Comparison of ENCODE assay signal across 39 cellular contexts in genomic region chr13:21534760-21535159, GRCh38.
"Had no signal": no experiment of that assay in that cellular context is flagged by ENCODE, and none has a peak within 500 bp of the region (broad histone marks: within the 10 kb centered on the region; RNA-seq: fewer than 3 reads in every experiment).

No MANE protein-coding gene starts in this region.

- H3K36me3 ChIP-seq: cardiac muscle cell, WERI-Rb-1 had no signal

- H3K27ac ChIP-seq: ascending aorta, WERI-Rb-1 had no signal

- FAIRE-seq: bronchial epithelial cell, TTC549 had no signal

- DNase-seq: activated CD4-positive, alpha-beta memory T cell treated with anti-CD3 and anti-CD28 coated beads, Interleukin-2, amount 10 ng/mL, durations not matched to agents 7 days and 5 days; activated CD4-positive, alpha-beta T cell treated with anti-CD3 and anti-CD28 coated beads for 1 hour; activated CD4-positive, alpha-beta T cell treated with anti-CD3 and anti-CD28 coated beads for 36 hours; activated CD4-positive, alpha-beta T cell treated with anti-CD3 and anti-CD28 coated beads for 48 hours; activated CD4-positive, alpha-beta T cell treated with anti-CD3 and anti-CD28 coated beads, Interleukin-2, amount 10 ng/mL, durations not matched to agents 7 days and 5 days; activated CD4-positive, alpha-beta T cell treated with anti-CD3 and anti-CD28 coated beads, Interleukin-2, amount 50 U/mL, for 48 hours; activated CD4-positive, CD25-positive, alpha-beta regulatory T cell; activated CD8-positive, alpha-beta memory T cell treated with anti-CD3 and anti-CD28 coated beads for 24 hours; activated CD8-positive, alpha-beta memory T cell treated with anti-CD3 and anti-CD28 coated beads, Interleukin-2, amount 10 ng/mL, durations not matched to agents 7 days and 5 days; activated CD8-positive, alpha-beta memory T cell treated with anti-CD3 and anti-CD28 coated beads, Interleukin-2, amount 50 U/mL, for 48 hours; activated CD8-positive, alpha-beta T cell treated with anti-CD3 and anti-CD28 coated beads, Interleukin-2, amount 10 ng/mL, durations not matched to agents 7 days and 5 days; activated effector memory CD4-positive, alpha-beta T cell treated with Interleukin-2 at 50 U/mL for 16 hours; activated gamma-delta T cell; activated naive CD4-positive, alpha-beta T cell treated with anti-CD3 and anti-CD28 coated beads, Interleukin-2, amount 10 ng/mL, durations not matched to agents 7 days and 5 days; activated naive CD4-positive, alpha-beta T cell treated with Interleukin-2 at 50 U/mL for 16 hours; activated naive CD8-positive, alpha-beta T cell treated with anti-CD3 and anti-CD28 coated beads, Interleukin-2, amount 10 ng/mL, durations not matched to agents 7 days and 5 days; activated naive CD8-positive, alpha-beta T cell treated with anti-CD3 and anti-CD28 coated beads, Interleukin-2, amount 50 U/mL, for 24 hours; activated T-cell treated with anti-CD3 and anti-CD28 coated beads, Interleukin-2, amount 50 U/mL, for 24 hours; amygdala; anterior cingulate cortex; caudate nucleus; cerebellar nuclear complex; T-helper 1 cell; T-helper 2 cell; T-helper 9 cell; WERI-Rb-1 had no signal

- H3K4me3 Mint-ChIP-seq: activated CD4-positive, alpha-beta memory T cell treated with anti-CD3 and anti-CD28 coated beads, Interleukin-2, amount 10 ng/mL, durations not matched to agents 7 days and 5 days; activated CD4-positive, alpha-beta T cell treated with anti-CD3 and anti-CD28 coated beads for 36 hours; activated CD4-positive, alpha-beta T cell treated with anti-CD3 and anti-CD28 coated beads, Interleukin-2, amount 10 ng/mL, durations not matched to agents 7 days and 5 days; activated CD8-positive, alpha-beta memory T cell treated with anti-CD3 and anti-CD28 coated beads, Interleukin-2, amount 10 ng/mL, durations not matched to agents 7 days and 5 days; activated CD8-positive, alpha-beta T cell treated with anti-CD3 and anti-CD28 coated beads, Interleukin-2, amount 10 ng/mL, durations not matched to agents 7 days and 5 days; activated naive CD4-positive, alpha-beta T cell treated with anti-CD3 and anti-CD28 coated beads, Interleukin-2, amount 10 ng/mL, durations not matched to agents 7 days and 5 days; activated naive CD4-positive, alpha-beta T cell treated with anti-CD3 and anti-CD28 coated beads, Interleukin-2, amount 50 U/mL, for 24 hours; activated naive CD8-positive, alpha-beta T cell; activated naive CD8-positive, alpha-beta T cell treated with anti-CD3 and anti-CD28 coated beads, Interleukin-2, amount 10 ng/mL, durations not matched to agents 7 days and 5 days; activated naive CD8-positive, alpha-beta T cell treated with anti-CD3 and anti-CD28 coated beads, Interleukin-2, amount 50 U/mL, for 24 hours; activated T-cell treated with anti-CD3 and anti-CD28 coated beads, Interleukin-2, amount 50 U/mL, for 24 hours; brain; central memory CD8-positive, alpha-beta T cell; T-helper 1 cell treated with Interleukin-12 subunit alpha and Interleukin-12 subunit beta and Interleukin-4 antibody, amounts not matched to agents 30 μg/mL and 1 μg/mL, for 36 hours; T-helper 2 cell treated with Interferon-gamma antibody and Interleukin-4, amounts not matched to agents 5 μg/mL and 100 μg/mL, for 36 hours; WTC11 had no signal

- H3K4me1 Mint-ChIP-seq: activated CD4-positive, alpha-beta T cell treated with anti-CD3 and anti-CD28 coated beads, Interleukin-2, amount 10 ng/mL, durations not matched to agents 7 days and 5 days; activated naive CD4-positive, alpha-beta T cell treated with anti-CD3 and anti-CD28 coated beads, Interleukin-2, amount 10 ng/mL, durations not matched to agents 7 days and 5 days; brain; WTC11 had no signal

- H3K27me3 Mint-ChIP-seq: activated CD4-positive, alpha-beta memory T cell treated with anti-CD3 and anti-CD28 coated beads, Interleukin-2, amount 10 ng/mL, durations not matched to agents 7 days and 5 days; activated CD4-positive, alpha-beta T cell treated with anti-CD3 and anti-CD28 coated beads for 36 hours; activated CD4-positive, alpha-beta T cell treated with anti-CD3 and anti-CD28 coated beads, Interleukin-2, amount 10 ng/mL, durations not matched to agents 7 days and 5 days; activated CD8-positive, alpha-beta memory T cell treated with anti-CD3 and anti-CD28 coated beads, Interleukin-2, amount 10 ng/mL, durations not matched to agents 7 days and 5 days; activated naive CD4-positive, alpha-beta T cell treated with anti-CD3 and anti-CD28 coated beads, Interleukin-2, amount 10 ng/mL, durations not matched to agents 7 days and 5 days; activated naive CD4-positive, alpha-beta T cell treated with anti-CD3 and anti-CD28 coated beads, Interleukin-2, amount 50 U/mL, for 24 hours; activated naive CD8-positive, alpha-beta T cell; activated naive CD8-positive, alpha-beta T cell treated with anti-CD3 and anti-CD28 coated beads, Interleukin-2, amount 10 ng/mL, durations not matched to agents 7 days and 5 days; activated naive CD8-positive, alpha-beta T cell treated with anti-CD3 and anti-CD28 coated beads, Interleukin-2, amount 50 U/mL, for 24 hours; activated T-cell treated with anti-CD3 and anti-CD28 coated beads, Interleukin-2, amount 50 U/mL, for 24 hours; brain; central memory CD8-positive, alpha-beta T cell had no signal

- H3K4me3 ChIP-seq: ascending aorta, cardiac muscle cell had no signal

- H3K9me3 ChIP-seq: ascending aorta had no signal

- H3K9me3 Mint-ChIP-seq: activated CD4-positive, alpha-beta memory T cell treated with anti-CD3 and anti-CD28 coated beads, Interleukin-2, amount 10 ng/mL, durations not matched to agents 7 days and 5 days; activated CD4-positive, alpha-beta T cell treated with anti-CD3 and anti-CD28 coated beads, Interleukin-2, amount 10 ng/mL, durations not matched to agents 7 days and 5 days; activated naive CD4-positive, alpha-beta T cell treated with anti-CD3 and anti-CD28 coated beads, Interleukin-2, amount 10 ng/mL, durations not matched to agents 7 days and 5 days; activated naive CD4-positive, alpha-beta T cell treated with anti-CD3 and anti-CD28 coated beads, Interleukin-2, amount 50 U/mL, for 24 hours; activated naive CD8-positive, alpha-beta T cell treated with anti-CD3 and anti-CD28 coated beads, Interleukin-2, amount 10 ng/mL, durations not matched to agents 7 days and 5 days; activated naive CD8-positive, alpha-beta T cell treated with anti-CD3 and anti-CD28 coated beads, Interleukin-2, amount 50 U/mL, for 24 hours; activated T-cell treated with anti-CD3 and anti-CD28 coated beads, Interleukin-2, amount 50 U/mL, for 24 hours; activated T-helper 2 cell treated with anti-CD3 and anti-CD28 coated beads, Interferon-gamma antibody, Interleukin-2, Interleukin-4, amounts not matched to agents 10 μg/mL and 5 μg/mL and 100 μg/mL, durations not matched to agents 14 hours and 24 hours and 36 hours; brain; central memory CD8-positive, alpha-beta T cell; T-helper 1 cell treated with Interleukin-12 subunit alpha and Interleukin-12 subunit beta and Interleukin-4 antibody, amounts not matched to agents 30 μg/mL and 1 μg/mL, for 36 hours; T-helper 2 cell treated with Interferon-gamma antibody and Interleukin-4, amounts not matched to agents 5 μg/mL and 100 μg/mL, for 36 hours; WTC11 had no signal

- H3K4me1 ChIP-seq: ascending aorta had no signal

- H3K27me3 ChIP-seq: ascending aorta, cardiac muscle cell had no signal

- H3K27ac Mint-ChIP-seq: activated CD4-positive, alpha-beta memory T cell treated with anti-CD3 and anti-CD28 coated beads, Interleukin-2, amount 10 ng/mL, durations not matched to agents 7 days and 5 days; activated CD4-positive, alpha-beta T cell treated with anti-CD3 and anti-CD28 coated beads for 36 hours; activated CD4-positive, alpha-beta T cell treated with anti-CD3 and anti-CD28 coated beads, Interleukin-2, amount 10 ng/mL, durations not matched to agents 7 days and 5 days; activated CD8-positive, alpha-beta memory T cell treated with anti-CD3 and anti-CD28 coated beads, Interleukin-2, amount 10 ng/mL, durations not matched to agents 7 days and 5 days; activated CD8-positive, alpha-beta T cell treated with anti-CD3 and anti-CD28 coated beads, Interleukin-2, amount 10 ng/mL, durations not matched to agents 7 days and 5 days; activated naive CD4-positive, alpha-beta T cell treated with anti-CD3 and anti-CD28 coated beads, Interleukin-2, amount 10 ng/mL, durations not matched to agents 7 days and 5 days; activated naive CD4-positive, alpha-beta T cell treated with anti-CD3 and anti-CD28 coated beads, Interleukin-2, amount 50 U/mL, for 24 hours; activated naive CD8-positive, alpha-beta T cell; activated naive CD8-positive, alpha-beta T cell treated with anti-CD3 and anti-CD28 coated beads, Interleukin-2, amount 10 ng/mL, durations not matched to agents 7 days and 5 days; activated naive CD8-positive, alpha-beta T cell treated with anti-CD3 and anti-CD28 coated beads, Interleukin-2, amount 50 U/mL, for 24 hours; activated T-cell treated with anti-CD3 and anti-CD28 coated beads, Interleukin-2, amount 50 U/mL, for 24 hours; activated T-helper 2 cell treated with anti-CD3 and anti-CD28 coated beads, Interferon-gamma antibody, Interleukin-2, Interleukin-4, amounts not matched to agents 10 μg/mL and 5 μg/mL and 100 μg/mL, durations not matched to agents 14 hours and 24 hours and 36 hours; brain; T-helper 1 cell treated with Interleukin-12 subunit alpha and Interleukin-12 subunit beta and Interleukin-4 antibody, amounts not matched to agents 30 μg/mL and 1 μg/mL, for 36 hours; T-helper 2 cell treated with Interferon-gamma antibody and Interleukin-4, amounts not matched to agents 5 μg/mL and 100 μg/mL, for 36 hours; WTC11 had no signal

- ATAC-seq: activated CD4-positive, alpha-beta T cell treated with anti-CD3 and anti-CD28 coated beads for 36 hours; activated CD4-positive, CD25-positive, alpha-beta regulatory T cell treated with anti-CD3 and anti-CD28 coated beads, Interleukin-2, amount 50 U/mL, for 24 hours; activated CD8-positive, alpha-beta memory T cell treated with anti-CD3 and anti-CD28 coated beads, Interleukin-2, amount 10 ng/mL, durations not matched to agents 7 days and 5 days; activated CD8-positive, alpha-beta T cell treated with anti-CD3 and anti-CD28 coated beads, Interleukin-2, amount 10 ng/mL, durations not matched to agents 7 days and 5 days; activated naive CD8-positive, alpha-beta T cell treated with anti-CD3 and anti-CD28 coated beads, Interleukin-2, amount 50 U/mL, for 24 hours; WTC11 had no signal
